Comparison of ENCODE assay signal across 14 cellular contexts in genomic region chr11:111419641-111420327, GRCh38. TPM values are rescaled to one million over a fixed set of nuclear protein-coding genes. Genes with fewer than 3 reads are reported as not detected.
DNase-seq lines count a peak whose midpoint lies in the region; ATAC-seq, FAIRE-seq and TF ChIP-seq lines count a peak whose summit lies in the region.
"Had no signal": no experiment of that assay in that cellular context is flagged by ENCODE, and none has a peak within 500 bp of the region (broad histone marks: within the 10 kb centered on the region; RNA-seq: fewer than 3 reads in every experiment).

No MANE protein-coding gene starts in this region.

- H3K4me3 ChIP-seq in BLaER1: peak overlapping the region; percentile 3
- no peak overlapping the region for H3K4me3 ChIP-seq in pancreas
- no peak overlapping the region for H3K4me3 ChIP-seq in GM23338

- ATAC-seq in pancreas (peak; percentile 14 to 75 (median 63)), HG02981 (IDR thresholded peaks at IDR 0.05; ENCODE audit: unreplicated experiment) (no peak), GM21576 (IDR thresholded peaks at IDR 0.05; ENCODE audit: unreplicated experiment) (no peak), HG03039 (IDR thresholded peaks at IDR 0.05; ENCODE audit: unreplicated experiment) (no peak), GM23338 (no peak)
- ATAC-seq: activated T-cell treated with anti-CD3 and anti-CD28 coated beads, Interleukin-2, amount 50 U/mL, for 4 hours had no signal

- TF ChIP-seq CTCF in pancreas (IDR thresholded peaks at IDR 0.05) (no peak), GM23338 (conservative IDR thresholded peaks at IDR 0.05; ENCODE audit: low read depth in 2 of 2) (no peak)

- H3F3A ChIP-seq in GM23338 (replicated peaks; ENCODE audit: low read depth): no peaks in the 10 kb centered on the region

- peak overlapping the region; percentile 91 for H3K4me2 ChIP-seq in BLaER1
- no peak overlapping the region for H3K4me2 ChIP-seq in GM23338

- no peaks in the 10 kb centered on the region for H3K9me3 Mint-ChIP-seq in GM23338
- H3K9me3 Mint-ChIP-seq: activated T-cell treated with anti-CD3 and anti-CD28 coated beads, Interleukin-2, amount 50 U/mL, for 4 hours had no signal

- H3K9me3 ChIP-seq in BLaER1 (no peaks in the 10 kb centered on the region; the same call in 1 of the 2 replicates), pancreas (no peaks in the 10 kb centered on the region)

- H3K27me3 ChIP-seq in BLaER1 (no peaks in the 10 kb centered on the region), pancreas (no peaks in the 10 kb centered on the region), GM23338 (ENCODE audit: insufficient read depth) (no peaks in the 10 kb centered on the region)

- H3K36me3 ChIP-seq in BLaER1 (no peaks in the 10 kb centered on the region), pancreas (no peaks in the 10 kb centered on the region), GM23338 (ENCODE audit: insufficient read depth) (no peaks in the 10 kb centered on the region)

- peaks cover 98% of the 10 kb centered on the region for H3K4me1 ChIP-seq in BLaER1
- H3K4me1 ChIP-seq in pancreas: peaks cover 18 to 27% (median 21%) of the 10 kb centered on the region in 3 donors
- no peaks in the 10 kb centered on the region for H3K4me1 ChIP-seq in GM23338 (ENCODE audit: insufficient read depth)

- H4K20me1 ChIP-seq in BLaER1: no peaks in the 10 kb centered on the region
- H4K20me1 ChIP-seq in GM23338 (replicated peaks; ENCODE audit: insufficient read depth): no peaks in the 10 kb centered on the region

- no peak overlapping the region for H3K9ac ChIP-seq in BLaER1

- H3K4me1 Mint-ChIP-seq in GM23338: peaks cover 5% of the 10 kb centered on the region; the same call in 2 of the 3 replicates

- H3K4me3 Mint-ChIP-seq in GM23338: no peak overlapping the region
- H3K4me3 Mint-ChIP-seq: activated T-cell treated with anti-CD3 and anti-CD28 coated beads, Interleukin-2, amount 50 U/mL, for 4 hours had no signal

- FAIRE-seq in pancreas (lab: Jason Lieb, UNC): no peak
- FAIRE-seq: astrocyte, endometrium had no signal

- intact Hi-C loops in pancreas (cut with DNase I): loop anchor here (5.0 to 10.0 kb wide), 6 partner anchors 55 to 137 kb away; partner anchors contain the start of gene POU2AF3 (in 1 of the 3)

- peaks cover 12% of the 10 kb centered on the region; the same call in 1 of the 2 replicates for H3K9me2 ChIP-seq in GM23338 (ENCODE audit: insufficient read depth)

- no peaks in the 10 kb centered on the region for H3K36me3 Mint-ChIP-seq in GM23338 (ENCODE audit: low read depth)

- H3K27ac ChIP-seq in BLaER1: peak overlapping the region; percentile 95
- no peak overlapping the region for H3K27ac ChIP-seq in caudate nucleus (ENCODE audit: low read depth, low read length)
- peak overlapping the region in 1 of 4 donors; percentile 36 for H3K27ac ChIP-seq in pancreas
- H3K27ac ChIP-seq in GM23338 (ENCODE audit: low read depth): no peak overlapping the region

- H3K79me2 ChIP-seq in GM23338 (replicated peaks; ENCODE audit: insufficient read depth): no peaks in the 10 kb centered on the region

- no peak overlapping the region for H2AFZ ChIP-seq in GM23338

- peak; percentile 50 for DNase-seq in NCI-H1092 (lab: John Stamatoyannopoulos, UW)
- DNase-seq in caudate nucleus (lab: John Stamatoyannopoulos, UW): peak in 50 of 61 donors; percentile 1 to 80 (median 35)
- DNase-seq in pancreas: peak in 5 of 6 donors; percentile 62 to 88 (median 79)
- no peak for DNase-seq in GM23338 (ENCODE audit: low spot score)
- DNase-seq: activated CD4-positive, alpha-beta T cell treated with anti-CD3 and anti-CD28 coated beads for 4 hours; activated T-cell treated with anti-CD3 and anti-CD28 coated beads, Interleukin-2, amount 50 U/mL, for 4 hours; glutamatergic neuron; NCI-H187 treated with DMSO at 0.1 percent for 48 hours had no signal

- H3K27me3 Mint-ChIP-seq in GM23338 (ENCODE audit: insufficient read depth, low read depth, poor library complexity): peaks cover 3% of the 10 kb centered on the region

- WGBS in pancreas, 2 donors: 12 to 15% methylated on average over 4 to 5 of the region's 5 CpGs

- H3K27ac Mint-ChIP-seq in GM23338: no peak overlapping the region

TF ChIP-seq in GM23338, 12 proteins besides CTCF, POLR2A, EP300 and RAD21 (continues in another document):
- TF ChIP-seq POLR2AphosphoS5 (IDR thresholded peaks at IDR 0.05; ENCODE audit: low read depth): no peak
- no peak for TF ChIP-seq CREB1 (CRISPR knock-in tag; IDR thresholded peaks at IDR 0.05; ENCODE audit: low read depth)
- TF ChIP-seq REST (IDR thresholded peaks at IDR 0.05; ENCODE audit: unreplicated experiment): no peak
- TF ChIP-seq JUNB (IDR thresholded peaks at IDR 0.05; ENCODE audit: unreplicated experiment): no peak
- no peak for TF ChIP-seq NANOG (IDR thresholded peaks at IDR 0.05; ENCODE audit: borderline replicate concordance)
- no peak for TF ChIP-seq ZNF331 (CRISPR knock-in tag; IDR thresholded peaks at IDR 0.05; ENCODE audit: low read depth)
- TF ChIP-seq EZH2phosphoT487 (IDR thresholded peaks at IDR 0.05; ENCODE audit: unreplicated experiment): no peak
- no peak for TF ChIP-seq ETS1 (IDR thresholded peaks at IDR 0.05)

RNA-seq across cellular contexts. Expression of gene POU2AF1, which starts 40.7 kb away (rescaled TPM):
- total RNA-seq in pancreas: 1 to 10 TPM in 1 of 6 donors, under 1 TPM in 5; 0.08 to 2.2 (median 0.41) TPM
- polyA plus RNA-seq in pancreas: under 1 TPM; 0.19 to 0.73 TPM
- not detected in 2 replicates for total RNA-seq in GM23338 (2014; rRNA removed; shearing (Covaris generic))
- polyA plus RNA-seq in GM23338 (2016; fragmentation: Nextera tagmentation; extraction: Ambion mirVana): not detected in 2 replicates
- total RNA-seq: astrocyte had no signal

Comparison
In these comparisons a context has a peak if more than half of its experiments do, and no peak if none do; other contexts are left out.
1. ATAC-seq: peak in pancreas (4 of 4); none in HG02981 (single experiment), GM21576 (single experiment), HG03039 (single experiment) and GM23338 (single experiment).